In genomic region chr2:190534310-190535118, GRCh38 we compare ENCODE assay signal across 8 cellular contexts. TPM values are rescaled to one million over a fixed set of nuclear protein-coding genes. Genes with fewer than 3 reads are reported as not detected.
A peak's percentile ranks its signal among the peaks of the same experiment; 100 is the strongest.
DNase-seq lines count a peak whose midpoint lies in the region; ATAC-seq, FAIRE-seq and TF ChIP-seq lines count a peak whose summit lies in the region.

Gene NEMP2 (minus strand): TSS chr2:190534722. CDS start chr2:190534655, 67 bp downstream.

- TF ChIP-seq POLR2A in H54 (IDR thresholded peaks at IDR 0.05; ENCODE audit: low read depth, low read length), result peak; percentile 72

- no peaks in the 10 kb centered on the region for H3K9me2 ChIP-seq in SU-DHL-6 (replicated peaks; ENCODE audit: insufficient read depth, low read length)

- H3K27me3 Mint-ChIP-seq in activated naive CD8-positive, alpha-beta T cell treated with anti-CD3 and anti-CD28 coated beads for 36 hours, result no peaks in the 10 kb centered on the region

- H2BK120ac ChIP-seq in trophoblast cell (ENCODE audit: insufficient read depth, low read length, poor library complexity), result peak within 1 kb of the TSS; percentile 91

- peaks cover 13% of the 10 kb centered on the region for H3K79me1 ChIP-seq in trophoblast cell (ENCODE audit: low read length)

- H3K4me1 ChIP-seq in trophoblast cell (ENCODE audit: control insufficient read depth in 1 of 2, insufficient read depth in 2 of 2, low read length in 2 of 2), result peaks cover 10 to 13% of the 10 kb centered on the region in 2 experiments
- H3K4me1 ChIP-seq in upper lobe of right lung, result peaks cover 12% of the 10 kb centered on the region

- H2AFZ ChIP-seq in SU-DHL-6 (ENCODE audit: low read depth, low read length, severe bottlenecking) (peak within 1 kb of the TSS; percentile 46), trophoblast cell (ENCODE audit: insufficient read depth, low read length, poor library complexity) (peak within 1 kb of the TSS; percentile 62)

- FAIRE-seq in H54 (lab: Jason Lieb, UNC), result peak; percentile 36

- H4K12ac ChIP-seq in trophoblast cell (ENCODE audit: low read depth, low read length), result peak within 1 kb of the TSS; percentile 78

- no peaks in the 10 kb centered on the region for H3K27me3 ChIP-seq in SU-DHL-6 (ENCODE audit: low read length)
- H3K27me3 ChIP-seq in trophoblast cell (ENCODE audit: insufficient read depth, low read length), result no peaks in the 10 kb centered on the region
- H3K27me3 ChIP-seq in upper lobe of right lung, result no peaks in the 10 kb centered on the region

- peaks cover 40% of the 10 kb centered on the region for H3K4me1 Mint-ChIP-seq in activated naive CD8-positive, alpha-beta T cell treated with anti-CD3 and anti-CD28 coated beads for 36 hours

- peaks cover 29% of the 10 kb centered on the region for H3K9me3 Mint-ChIP-seq in activated naive CD8-positive, alpha-beta T cell treated with anti-CD3 and anti-CD28 coated beads for 36 hours

- H3K27ac ChIP-seq in SU-DHL-6 (ENCODE audit: low read depth, low read length), result peak within 1 kb of the TSS; percentile 83
- H3K27ac ChIP-seq in trophoblast cell (ENCODE audit: low read depth, low read length), result peak within 1 kb of the TSS; percentile 84
- peak within 1 kb of the TSS; percentile 98 for H3K27ac ChIP-seq in upper lobe of right lung

- peak; percentile 95 for ATAC-seq in upper lobe of right lung

- H2AK5ac ChIP-seq in trophoblast cell (ENCODE audit: low read length), result peak within 1 kb of the TSS; percentile 42

- intact Hi-C loops in cardiac septum (cut with DNase I) (loop anchor here (1.0 to 10.0 kb wide), 3 partner anchors 48 to 490 kb away; no protein-coding TSS in a partner anchor), upper lobe of right lung (cut with DNase I) (no loop called here)

- peak; percentile 73 for DNase-seq in GF-D8 (lab: John Stamatoyannopoulos, UW)
- peak; percentile 68 for DNase-seq in H54 (ENCODE audit: insufficient read length, low spot score)
- peak; percentile 80 for DNase-seq in LoVo (ENCODE audit: low spot score)
- DNase-seq in activated naive CD8-positive, alpha-beta T cell treated with anti-CD3 and anti-CD28 coated beads for 36 hours, result peak; percentile 93
- DNase-seq in cardiac septum (ENCODE audit: low spot score), result peak; percentile 92
- DNase-seq in trophoblast cell, result peak; percentile 70 to 84
- DNase-seq in upper lobe of right lung, result peak; percentile 93

- TF ChIP-seq CTCF in SU-DHL-6 (IDR thresholded peaks at IDR 0.05; ENCODE audit: insufficient read depth, low read length, poor library complexity, severe bottlenecking) (no peak), upper lobe of right lung (IDR thresholded peaks at IDR 0.05) (peak; percentile 8)

- H3K9me3 ChIP-seq in SU-DHL-6 (ENCODE audit: insufficient read depth, low read length) (peaks cover 6% of the 10 kb centered on the region; the same call in 1 of the 2 replicates), trophoblast cell (ENCODE audit: insufficient read depth, low read depth, low read length) (no peaks in the 10 kb centered on the region), upper lobe of right lung (no peaks in the 10 kb centered on the region)

- H2BK5ac ChIP-seq in trophoblast cell (ENCODE audit: low read depth, low read length, poor library complexity), result peak within 1 kb of the TSS; percentile 70

- peak within 1 kb of the TSS; percentile 99 for H3K27ac Mint-ChIP-seq in activated naive CD8-positive, alpha-beta T cell treated with anti-CD3 and anti-CD28 coated beads for 36 hours

- peak within 1 kb of the TSS; percentile 100 for H3K4me2 ChIP-seq in SU-DHL-6 (ENCODE audit: low read depth, low read length, poor library complexity, severe bottlenecking)
- H3K4me2 ChIP-seq in trophoblast cell (ENCODE audit: low read length), result peak within 1 kb of the TSS; percentile 75

- H3K23ac ChIP-seq in trophoblast cell (ENCODE audit: low read length), result no peak within 1 kb of the TSS

- H3K14ac ChIP-seq in trophoblast cell (ENCODE audit: low read length), result peak within 1 kb of the TSS; percentile 62

- peak within 1 kb of the TSS; percentile 76 for H2BK12ac ChIP-seq in trophoblast cell (ENCODE audit: low read length)

- peak within 1 kb of the TSS; percentile 74 for H3K4me3 ChIP-seq in SU-DHL-6 (ENCODE audit: insufficient read depth, low read length, poor library complexity, severe bottlenecking)
- H3K4me3 ChIP-seq in trophoblast cell (ENCODE audit: low read depth, low read length), result peak within 1 kb of the TSS; percentile 84
- peak within 1 kb of the TSS; percentile 81 for H3K4me3 ChIP-seq in upper lobe of right lung

- WGBS in trophoblast cell (ENCODE audit: extremely low coverage, insufficient coverage, insufficient read length), result no CpG with 5 or more reads among the region's 92 CpGs

- peaks cover 8% of the 10 kb centered on the region for H3F3A ChIP-seq in SU-DHL-6 (ENCODE audit: insufficient read depth)

- H3K4ac ChIP-seq in trophoblast cell (ENCODE audit: low read depth, low read length), result peak within 1 kb of the TSS; percentile 39

- peaks cover 52% of the 10 kb centered on the region for H3K36me3 Mint-ChIP-seq in activated naive CD8-positive, alpha-beta T cell treated with anti-CD3 and anti-CD28 coated beads for 36 hours

- peaks cover 6% of the 10 kb centered on the region; the same call in 1 of the 2 replicates for H3K79me2 ChIP-seq in SU-DHL-6 (ENCODE audit: insufficient read depth, low read length)
- H3K79me2 ChIP-seq in trophoblast cell (ENCODE audit: control insufficient read depth, insufficient read depth, low read length, poor library complexity), result peaks cover 9% of the 10 kb centered on the region

- H3K4me3 Mint-ChIP-seq in activated naive CD8-positive, alpha-beta T cell treated with anti-CD3 and anti-CD28 coated beads for 36 hours, result peak within 1 kb of the TSS; percentile 94

- peak within 1 kb of the TSS; percentile 89 for H4K91ac ChIP-seq in trophoblast cell (ENCODE audit: low read depth, low read length)

- H3K9ac ChIP-seq in SU-DHL-6 (ENCODE audit: low read length), result peak within 1 kb of the TSS; percentile 88
- H3K9ac ChIP-seq in trophoblast cell (ENCODE audit: low read length), result peak within 1 kb of the TSS; percentile 80

- H4K8ac ChIP-seq in trophoblast cell (ENCODE audit: low read depth, low read length), result peak within 1 kb of the TSS; percentile 96

- peaks cover 4% of the 10 kb centered on the region for H3K36me3 ChIP-seq in SU-DHL-6 (ENCODE audit: low read length)
- H3K36me3 ChIP-seq in trophoblast cell (ENCODE audit: control insufficient read depth in 1 of 2, insufficient read depth in 2 of 2, low read length in 2 of 2), result no peaks in the 10 kb centered on the region
- no peaks in the 10 kb centered on the region for H3K36me3 ChIP-seq in upper lobe of right lung

- H3K18ac ChIP-seq in trophoblast cell (ENCODE audit: low read length), result peak within 1 kb of the TSS; percentile 77

- H4K20me1 ChIP-seq in SU-DHL-6 (ENCODE audit: low read depth, low read length), result no peaks in the 10 kb centered on the region

RNA-seq across cellular contexts. Expression of gene NEMP2, which starts in this region (rescaled TPM):
- 10 to 100 TPM; 14.5 to 15.7 TPM for total RNA-seq in activated naive CD8-positive, alpha-beta T cell treated with anti-CD3 and anti-CD28 coated beads for 36 hours
- 3.6 TPM for total RNA-seq in cardiac septum
- polyA plus RNA-seq in trophoblast cell (2013), result 2.7 and 3.3 TPM in 2 replicates
- 8.0 TPM for total RNA-seq in upper lobe of right lung

Comparison
In these comparisons a context has a peak if more than half of its experiments do, and no peak if none do; other contexts are left out.
1. Peak in every context shown above with its lines: DNase-seq, ATAC-seq, H3K4me3 ChIP-seq and H3K27ac ChIP-seq.